ENCODE assay signal across 8 cellular contexts in the genomic region with DNA sequence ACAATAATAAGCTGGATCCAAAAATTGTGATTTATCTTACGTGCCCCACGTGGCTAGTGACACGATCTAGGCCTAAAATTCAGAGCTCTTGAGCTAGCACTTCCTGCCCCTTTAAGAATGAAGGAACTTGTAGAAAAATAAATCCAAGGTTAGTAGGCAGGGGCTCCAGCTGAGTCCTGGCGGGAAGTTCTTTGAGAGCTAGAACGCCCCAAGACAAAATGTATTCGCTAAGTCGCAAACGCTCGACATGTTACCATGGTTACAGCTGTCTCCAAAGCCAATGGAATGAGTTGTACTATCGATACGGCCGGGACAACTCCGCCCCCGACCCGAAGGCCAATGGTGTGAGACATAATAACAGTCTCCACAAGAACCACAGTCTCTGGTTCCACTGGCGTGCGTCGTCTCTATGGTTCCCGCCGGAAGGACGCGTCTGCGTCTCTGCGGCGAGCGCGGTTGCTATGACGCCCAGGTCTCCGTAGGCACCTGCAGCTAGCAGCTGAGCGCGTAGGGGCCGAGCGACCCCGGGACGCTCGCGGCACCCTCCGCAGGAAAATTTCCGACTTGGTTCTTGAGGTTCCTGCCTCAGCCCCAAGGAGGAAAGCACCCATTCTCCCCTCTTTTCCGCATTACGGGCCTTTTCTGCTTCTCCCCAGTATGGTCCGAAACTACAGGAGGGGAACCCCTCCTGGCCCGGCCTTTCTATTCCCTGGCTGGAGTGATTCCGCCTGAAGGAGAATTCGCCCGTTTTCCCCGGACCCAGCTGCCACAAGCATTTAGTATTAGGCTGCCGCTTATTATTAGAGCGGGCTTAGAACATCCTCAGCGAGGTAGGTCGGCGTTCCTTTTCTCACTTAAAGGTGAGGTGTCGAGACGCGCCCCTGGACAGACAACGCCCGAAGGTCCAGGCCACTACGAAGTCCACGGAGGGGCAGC. TPM values are rescaled to one million over a fixed set of nuclear protein-coding genes. Genes with fewer than 3 reads are reported as not detected.
DNase-seq lines count a peak whose midpoint lies in the region; ATAC-seq and TF ChIP-seq lines count a peak whose summit lies in the region.

Gene CCDC30, plus strand, starts transcription at position 459 of the 936 bp plus-strand sequence. CDS start 17,266 bp downstream, outside the sequence.

- peak within 1 kb of the TSS; percentile 59 for H3K4me3 ChIP-seq in GM08714 (ENCODE audit: low read length)

- peaks cover 49% of the 10 kb centered on the region for H3K4me1 Mint-ChIP-seq in activated naive CD8-positive, alpha-beta T cell (ENCODE audit: low read depth)
- no peaks in the 10 kb centered on the region for H3K4me1 Mint-ChIP-seq in glutamatergic neuron (ENCODE audit: low read depth, unreplicated experiment)

- TF ChIP-seq CTCF in glutamatergic neuron (IDR thresholded peaks at IDR 0.05; ENCODE audit: partially characterized antibody, unreplicated experiment): no peak
- TF ChIP-seq CTCF in omental fat pad (IDR thresholded peaks at IDR 0.05): no peak

- H3K36me3 Mint-ChIP-seq in activated naive CD8-positive, alpha-beta T cell: peaks cover 10% of the 10 kb centered on the region
- no peaks in the 10 kb centered on the region for H3K36me3 Mint-ChIP-seq in glutamatergic neuron (ENCODE audit: unreplicated experiment)

- no peak within 1 kb of the TSS for H3K27ac ChIP-seq in temporal lobe (ENCODE audit: low read depth, low read length)

- DNase-seq in NCI-H1092 treated with DMSO at 0.1 percent for 48 hours (lab: John Stamatoyannopoulos, UW): peak; percentile 99
- peak; percentile 95 for DNase-seq in SKM-1 (lab: John Stamatoyannopoulos, UW; ENCODE audit: unreplicated experiment)
- peak; percentile 93 for DNase-seq in glutamatergic neuron
- peak; percentile 82 for DNase-seq in omental fat pad (ENCODE audit: low spot score)

- H3K27ac Mint-ChIP-seq in activated naive CD8-positive, alpha-beta T cell: peak within 1 kb of the TSS; percentile 87
- peak within 1 kb of the TSS; percentile 46 for H3K27ac Mint-ChIP-seq in glutamatergic neuron (ENCODE audit: unreplicated experiment)

- ATAC-seq in HG02623 (IDR thresholded peaks at IDR 0.05; ENCODE audit: unreplicated experiment) (peak; percentile 100), omental fat pad (ENCODE audit: low FRiP score) (peak; percentile 100)

- H3K9me3 Mint-ChIP-seq in activated naive CD8-positive, alpha-beta T cell (ENCODE audit: low read depth): no peaks in the 10 kb centered on the region
- H3K9me3 Mint-ChIP-seq in glutamatergic neuron (ENCODE audit: unreplicated experiment): no peaks in the 10 kb centered on the region

- H3K4me3 Mint-ChIP-seq in activated naive CD8-positive, alpha-beta T cell: peak within 1 kb of the TSS; percentile 91
- peak within 1 kb of the TSS; percentile 79 for H3K4me3 Mint-ChIP-seq in glutamatergic neuron (ENCODE audit: unreplicated experiment)

- H3K27me3 Mint-ChIP-seq in activated naive CD8-positive, alpha-beta T cell: no peaks in the 10 kb centered on the region
- H3K27me3 Mint-ChIP-seq in glutamatergic neuron (ENCODE audit: unreplicated experiment): no peaks in the 10 kb centered on the region

RNA-seq across cellular contexts. Expression of gene CCDC30, which starts in this region (rescaled TPM):
- 3.0 TPM for total RNA-seq in glutamatergic neuron (ENCODE audit: unreplicated experiment)
- total RNA-seq in omental fat pad: 1 to 10 TPM; 1.9 to 3.5 (median 2.6) TPM
- total RNA-seq in temporal lobe: 12.0 TPM
